1 cellular context compared by ENCODE assay signal in the genomic region with DNA sequence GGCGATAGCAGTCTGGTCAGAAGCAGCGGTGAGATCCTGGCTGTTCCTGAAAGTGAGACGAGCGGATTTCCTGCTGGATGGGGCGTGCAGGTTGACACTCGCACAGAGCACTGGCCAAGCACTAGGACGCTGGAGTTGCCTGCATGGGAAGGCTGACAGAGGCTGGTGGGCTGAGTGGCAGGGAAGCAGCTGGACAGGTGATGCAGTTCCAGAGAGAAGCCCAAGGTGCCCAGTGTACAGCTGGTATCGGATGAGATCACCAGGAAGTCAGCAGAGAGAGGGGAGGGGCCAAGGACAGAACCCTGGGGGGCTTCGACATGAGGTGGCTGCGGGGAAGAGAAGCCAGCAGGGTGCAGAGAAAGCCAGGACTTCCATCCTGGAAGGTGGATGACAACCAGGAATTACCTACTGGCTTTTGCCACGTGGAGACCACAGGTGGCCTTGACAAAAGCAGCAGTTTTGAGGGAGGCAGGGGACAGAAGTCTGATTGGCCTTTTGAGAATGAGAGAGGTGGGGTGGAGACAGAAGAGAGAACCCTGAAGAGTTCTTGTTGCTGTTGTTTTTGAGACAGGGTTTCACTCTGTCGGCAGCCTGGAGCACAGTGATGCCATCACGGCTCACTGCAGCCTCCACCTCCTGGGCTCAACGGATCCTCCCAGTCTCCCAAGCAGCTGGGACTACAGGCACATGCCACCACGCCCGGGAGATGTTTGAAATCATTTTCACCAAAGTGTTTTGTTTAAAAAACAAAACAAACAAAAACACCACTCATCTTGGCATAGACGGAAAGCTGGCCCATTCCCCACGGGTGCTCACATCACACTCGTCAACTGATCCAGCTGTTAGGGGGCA.
TF ChIP-seq lines count a peak whose summit lies in the region.

No MANE protein-coding gene starts in this region.

TF ChIP-seq in GM23338, 12 proteins besides CTCF, POLR2A, EP300 and RAD21 (continued from another document):
- TF ChIP-seq, protein P1, sequence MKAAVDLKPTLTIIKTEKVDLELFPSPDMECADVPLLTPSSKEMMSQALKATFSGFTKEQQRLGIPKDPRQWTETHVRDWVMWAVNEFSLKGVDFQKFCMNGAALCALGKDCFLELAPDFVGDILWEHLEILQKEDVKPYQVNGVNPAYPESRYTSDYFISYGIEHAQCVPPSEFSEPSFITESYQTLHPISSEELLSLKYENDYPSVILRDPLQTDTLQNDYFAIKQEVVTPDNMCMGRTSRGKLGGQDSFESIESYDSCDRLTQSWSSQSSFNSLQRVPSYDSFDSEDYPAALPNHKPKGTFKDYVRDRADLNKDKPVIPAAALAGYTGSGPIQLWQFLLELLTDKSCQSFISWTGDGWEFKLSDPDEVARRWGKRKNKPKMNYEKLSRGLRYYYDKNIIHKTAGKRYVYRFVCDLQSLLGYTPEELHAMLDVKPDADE (IDR thresholded peaks at IDR 0.05), result no peak
- TF ChIP-seq NANOG (IDR thresholded peaks at IDR 0.05; ENCODE audit: borderline replicate concordance), result no peak
- TF ChIP-seq, protein P2, sequence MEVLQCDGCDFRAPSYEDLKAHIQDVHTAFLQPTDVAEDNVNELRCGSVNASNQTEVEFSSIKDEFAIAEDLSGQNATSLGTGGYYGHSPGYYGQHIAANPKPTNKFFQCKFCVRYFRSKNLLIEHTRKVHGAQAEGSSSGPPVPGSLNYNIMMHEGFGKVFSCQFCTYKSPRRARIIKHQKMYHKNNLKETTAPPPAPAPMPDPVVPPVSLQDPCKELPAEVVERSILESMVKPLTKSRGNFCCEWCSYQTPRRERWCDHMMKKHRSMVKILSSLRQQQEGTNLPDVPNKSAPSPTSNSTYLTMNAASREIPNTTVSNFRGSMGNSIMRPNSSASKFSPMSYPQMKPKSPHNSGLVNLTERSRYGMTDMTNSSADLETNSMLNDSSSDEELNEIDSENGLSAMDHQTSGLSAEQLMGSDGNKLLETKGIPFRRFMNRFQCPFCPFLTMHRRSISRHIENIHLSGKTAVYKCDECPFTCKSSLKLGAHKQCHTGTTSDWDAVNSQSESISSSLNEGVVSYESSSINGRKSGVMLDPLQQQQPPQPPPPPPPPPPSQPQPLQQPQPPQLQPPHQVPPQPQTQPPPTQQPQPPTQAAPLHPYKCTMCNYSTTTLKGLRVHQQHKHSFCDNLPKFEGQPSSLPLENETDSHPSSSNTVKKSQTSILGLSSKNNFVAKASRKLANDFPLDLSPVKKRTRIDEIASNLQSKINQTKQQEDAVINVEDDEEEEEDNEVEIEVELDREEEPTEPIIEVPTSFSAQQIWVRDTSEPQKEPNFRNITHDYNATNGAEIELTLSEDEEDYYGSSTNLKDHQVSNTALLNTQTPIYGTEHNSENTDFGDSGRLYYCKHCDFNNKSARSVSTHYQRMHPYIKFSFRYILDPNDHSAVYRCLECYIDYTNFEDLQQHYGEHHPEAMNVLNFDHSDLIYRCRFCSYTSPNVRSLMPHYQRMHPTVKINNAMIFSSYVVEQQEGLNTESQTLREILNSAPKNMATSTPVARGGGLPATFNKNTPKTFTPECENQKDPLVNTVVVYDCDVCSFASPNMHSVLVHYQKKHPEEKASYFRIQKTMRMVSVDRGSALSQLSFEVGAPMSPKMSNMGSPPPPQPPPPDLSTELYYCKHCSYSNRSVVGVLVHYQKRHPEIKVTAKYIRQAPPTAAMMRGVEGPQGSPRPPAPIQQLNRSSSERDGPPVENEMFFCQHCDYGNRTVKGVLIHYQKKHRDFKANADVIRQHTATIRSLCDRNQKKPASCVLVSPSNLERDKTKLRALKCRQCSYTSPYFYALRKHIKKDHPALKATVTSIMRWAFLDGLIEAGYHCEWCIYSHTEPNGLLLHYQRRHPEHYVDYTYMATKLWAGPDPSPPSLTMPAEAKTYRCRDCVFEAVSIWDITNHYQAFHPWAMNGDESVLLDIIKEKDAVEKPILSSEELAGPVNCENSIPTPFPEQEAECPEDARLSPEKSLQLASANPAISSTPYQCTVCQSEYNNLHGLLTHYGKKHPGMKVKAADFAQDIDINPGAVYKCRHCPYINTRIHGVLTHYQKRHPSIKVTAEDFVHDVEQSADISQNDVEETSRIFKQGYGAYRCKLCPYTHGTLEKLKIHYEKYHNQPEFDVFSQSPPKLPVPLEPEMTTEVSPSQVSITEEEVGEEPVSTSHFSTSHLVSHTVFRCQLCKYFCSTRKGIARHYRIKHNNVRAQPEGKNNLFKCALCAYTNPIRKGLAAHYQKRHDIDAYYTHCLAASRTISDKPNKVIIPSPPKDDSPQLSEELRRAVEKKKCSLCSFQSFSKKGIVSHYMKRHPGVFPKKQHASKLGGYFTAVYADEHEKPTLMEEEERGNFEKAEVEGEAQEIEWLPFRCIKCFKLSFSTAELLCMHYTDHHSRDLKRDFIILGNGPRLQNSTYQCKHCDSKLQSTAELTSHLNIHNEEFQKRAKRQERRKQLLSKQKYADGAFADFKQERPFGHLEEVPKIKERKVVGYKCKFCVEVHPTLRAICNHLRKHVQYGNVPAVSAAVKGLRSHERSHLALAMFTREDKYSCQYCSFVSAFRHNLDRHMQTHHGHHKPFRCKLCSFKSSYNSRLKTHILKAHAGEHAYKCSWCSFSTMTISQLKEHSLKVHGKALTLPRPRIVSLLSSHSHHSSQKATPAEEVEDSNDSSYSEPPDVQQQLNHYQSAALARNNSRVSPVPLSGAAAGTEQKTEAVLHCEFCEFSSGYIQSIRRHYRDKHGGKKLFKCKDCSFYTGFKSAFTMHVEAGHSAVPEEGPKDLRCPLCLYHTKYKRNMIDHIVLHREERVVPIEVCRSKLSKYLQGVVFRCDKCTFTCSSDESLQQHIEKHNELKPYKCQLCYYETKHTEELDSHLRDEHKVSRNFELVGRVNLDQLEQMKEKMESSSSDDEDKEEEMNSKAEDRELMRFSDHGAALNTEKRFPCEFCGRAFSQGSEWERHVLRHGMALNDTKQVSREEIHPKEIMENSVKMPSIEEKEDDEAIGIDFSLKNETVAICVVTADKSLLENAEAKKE (CRISPR knock-in tag; IDR thresholded peaks at IDR 0.05), result no peak
- TF ChIP-seq STAT1 (IDR thresholded peaks at IDR 0.05; ENCODE audit: unreplicated experiment), result no peak
- TF ChIP-seq JUNB (IDR thresholded peaks at IDR 0.05; ENCODE audit: unreplicated experiment), result no peak
- TF ChIP-seq CREB1 (CRISPR knock-in tag; IDR thresholded peaks at IDR 0.05; ENCODE audit: low read depth), result no peak
- no peak for TF ChIP-seq ZNF114 (CRISPR knock-in tag; IDR thresholded peaks at IDR 0.05)
- TF ChIP-seq ZNF331 (CRISPR knock-in tag; IDR thresholded peaks at IDR 0.05; ENCODE audit: low read depth), result no peak
- no peak for TF ChIP-seq EZH2 (IDR thresholded peaks at IDR 0.05; ENCODE audit: low read depth, unreplicated experiment)
